ENCODE assay signal across 10 cellular contexts in the genomic region with DNA sequence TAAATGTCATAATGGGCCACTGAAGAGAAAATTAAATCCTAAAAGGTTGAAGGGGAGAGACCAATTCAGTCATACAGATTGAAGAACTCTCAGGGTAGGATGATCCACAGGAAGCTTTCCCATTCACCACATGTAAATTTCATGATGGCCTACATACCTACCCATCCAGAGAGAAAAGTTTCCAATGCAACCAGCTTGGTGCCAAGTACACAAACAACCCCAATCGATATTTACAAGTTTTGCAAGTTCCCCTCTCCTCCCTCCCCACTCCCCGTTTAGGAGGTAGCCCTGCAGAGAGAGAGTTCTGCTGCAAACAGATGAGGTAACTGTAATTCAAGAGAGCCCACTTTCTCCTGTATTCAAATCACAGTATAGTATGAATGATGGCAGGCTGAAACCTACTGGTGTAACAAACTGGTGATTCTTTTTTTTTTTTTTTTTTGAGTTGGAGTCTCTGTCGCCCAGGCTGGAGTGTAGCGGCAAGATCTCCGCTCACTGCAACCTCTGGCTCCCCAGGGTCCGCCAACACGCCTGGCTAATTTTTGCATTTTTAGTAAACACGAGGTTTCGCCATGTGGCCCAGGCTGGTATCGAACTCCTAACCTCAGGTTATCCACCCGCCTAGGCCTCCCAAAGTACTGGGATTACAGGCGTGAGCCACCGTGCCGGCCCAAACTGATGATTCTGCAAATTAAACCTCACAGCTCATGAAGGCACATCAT. TPM values are rescaled to one million over a fixed set of nuclear protein-coding genes. Genes with fewer than 3 reads are reported as not detected.
A peak's percentile ranks its signal among the peaks of the same experiment; 100 is the strongest.
DNase-seq lines count a peak whose midpoint lies in the region; ATAC-seq and TF ChIP-seq lines count a peak whose summit lies in the region.
"Had no signal": no experiment of that assay in that cellular context is flagged by ENCODE, and none has a peak within 500 bp of the region (broad histone marks: within the 10 kb centered on the region; RNA-seq: fewer than 3 reads in every experiment).

No MANE protein-coding gene starts in this region.

- peaks cover 22% of the 10 kb centered on the region for H3K36me3 Mint-ChIP-seq in activated CD4-positive, alpha-beta T cell treated with anti-CD3 and anti-CD28 coated beads, Interleukin-2, amount 10 ng/mL, durations not matched to agents 7 days and 5 days (ENCODE audit: low read depth)

- H3K9me2 ChIP-seq in OCI-LY1 (ENCODE audit: low read depth, low read length) = no peaks in the 10 kb centered on the region

- no peak overlapping the region for H2AK5ac ChIP-seq in trophoblast cell (ENCODE audit: low read length)

- no peak overlapping the region for H4K12ac ChIP-seq in trophoblast cell (ENCODE audit: low read depth, low read length)

- peaks cover 85% of the 10 kb centered on the region for H3K4me1 Mint-ChIP-seq in activated CD4-positive, alpha-beta T cell treated with anti-CD3 and anti-CD28 coated beads, Interleukin-2, amount 10 ng/mL, durations not matched to agents 7 days and 5 days

- no peaks in the 10 kb centered on the region for H4K20me1 ChIP-seq in OCI-LY1 (ENCODE audit: insufficient read depth, low read length)

- H3K4ac ChIP-seq in trophoblast cell (ENCODE audit: low read depth, low read length) = peak overlapping the region; percentile 53

- H3K36me3 ChIP-seq in OCI-LY1 (ENCODE audit: insufficient read depth, low read length) = no peaks in the 10 kb centered on the region
- H3K36me3 ChIP-seq in trophoblast cell (ENCODE audit: control insufficient read depth in 1 of 2, insufficient read depth in 2 of 2, low read length in 2 of 2) = no peaks in the 10 kb centered on the region

- WGBS in trophoblast cell (ENCODE audit: extremely low coverage, insufficient coverage, insufficient read length) = no CpG with 5 or more reads among the region's 14 CpGs

- DNase-seq in activated CD4-positive, alpha-beta T cell treated with anti-CD3 and anti-CD28 coated beads, Interleukin-2, amount 10 ng/mL, durations not matched to agents 7 days and 5 days = no peak
- no peak for DNase-seq in activated CD4-positive, alpha-beta T cell treated with anti-CD3 and anti-CD28 coated beads for 48 hours
- DNase-seq in trophoblast cell = no peak
- DNase-seq in Right ventricle myocardium superior = no peak
- no peak for DNase-seq in SW480 (ENCODE audit: low spot score)
- no peak for DNase-seq in mucosa of gallbladder (ENCODE audit: low spot score)
- DNase-seq: NCI-H226, nephron progenitor cell had no signal

- no peaks in the 10 kb centered on the region; the same call in 1 of the 2 replicates for H3F3A ChIP-seq in OCI-LY1 (ENCODE audit: insufficient read depth, low read length)

- H3K27ac ChIP-seq in OCI-LY1 (ENCODE audit: low read depth, low read length, poor library complexity, severe bottlenecking) = peak overlapping the region; percentile 97
- H3K27ac ChIP-seq in trophoblast cell (ENCODE audit: low read depth, low read length) = no peak overlapping the region

- no peak overlapping the region for H3K14ac ChIP-seq in trophoblast cell (ENCODE audit: low read length)

- no peak overlapping the region for H4K8ac ChIP-seq in trophoblast cell (ENCODE audit: low read depth, low read length)

- POLR2A ChIA-PET in activated CD4-positive, alpha-beta T cell treated with anti-CD3 and anti-CD28 coated beads, Interleukin-2, amount 10 ng/mL, durations not matched to agents 7 days and 5 days (lab: Charles Lee) = interaction anchor here (0.6 kb wide), 1 partner anchor 452 kb away, joined by 3 read pairs; no protein-coding TSS in a partner anchor

- H2AFZ ChIP-seq in OCI-LY1 (ENCODE audit: low read length) = no peak overlapping the region
- H2AFZ ChIP-seq in trophoblast cell (ENCODE audit: insufficient read depth, low read length, poor library complexity) = no peak overlapping the region

- H3K79me2 ChIP-seq in OCI-LY1 (ENCODE audit: insufficient read depth, low read length) (peaks cover 88% of the 10 kb centered on the region), trophoblast cell (ENCODE audit: control insufficient read depth, insufficient read depth, low read length, poor library complexity) (peaks cover 21% of the 10 kb centered on the region)

- H3K9me3 ChIP-seq in OCI-LY1 (ENCODE audit: low read length) = no peaks in the 10 kb centered on the region
- no peaks in the 10 kb centered on the region for H3K9me3 ChIP-seq in trophoblast cell (ENCODE audit: insufficient read depth, low read depth, low read length)

- no peak overlapping the region for H2BK120ac ChIP-seq in trophoblast cell (ENCODE audit: insufficient read depth, low read length, poor library complexity)

- CTCF ChIA-PET in activated CD4-positive, alpha-beta T cell treated with anti-CD3 and anti-CD28 coated beads, Interleukin-2, amount 10 ng/mL, durations not matched to agents 7 days and 5 days (lab: Charles Lee) = interaction anchor here (0.5 to 1.2 kb wide), 6 partner anchors 15 to 218 kb away, joined by 3 to 4 read pairs (median 3); partner anchors contain the start of gene FOXO1

- H3K27me3 ChIP-seq in OCI-LY1 (ENCODE audit: insufficient read depth, low read length) (no peaks in the 10 kb centered on the region), trophoblast cell (ENCODE audit: insufficient read depth, low read length) (no peaks in the 10 kb centered on the region)

- peak; percentile 48 for ATAC-seq in HG02571 (IDR thresholded peaks at IDR 0.05; ENCODE audit: unreplicated experiment)
- no peak for ATAC-seq in Right ventricle myocardium superior (ENCODE audit: poor library complexity)

- peak overlapping the region; percentile 45 for H4K91ac ChIP-seq in trophoblast cell (ENCODE audit: low read depth, low read length)

- peak overlapping the region; percentile 11 for H3K4me3 Mint-ChIP-seq in activated CD4-positive, alpha-beta T cell treated with anti-CD3 and anti-CD28 coated beads, Interleukin-2, amount 10 ng/mL, durations not matched to agents 7 days and 5 days
- H3K4me3 Mint-ChIP-seq: nephron progenitor cell had no signal

- H3K27ac Mint-ChIP-seq in activated CD4-positive, alpha-beta T cell treated with anti-CD3 and anti-CD28 coated beads, Interleukin-2, amount 10 ng/mL, durations not matched to agents 7 days and 5 days = peak overlapping the region; percentile 72
- H3K27ac Mint-ChIP-seq: nephron progenitor cell had no signal

- H3K18ac ChIP-seq in trophoblast cell (ENCODE audit: low read length) = no peak overlapping the region

- peak overlapping the region; percentile 49 for H3K9ac ChIP-seq in OCI-LY1 (ENCODE audit: low read length)
- H3K9ac ChIP-seq in trophoblast cell (ENCODE audit: low read length) = no peak overlapping the region

- H3K79me1 ChIP-seq in trophoblast cell (ENCODE audit: low read length) = peaks cover 16% of the 10 kb centered on the region

- no peak for TF ChIP-seq CTCF in OCI-LY1 (IDR thresholded peaks at IDR 0.05; ENCODE audit: low read length)

- peaks cover 5% of the 10 kb centered on the region for H3K9me3 Mint-ChIP-seq in activated CD4-positive, alpha-beta T cell treated with anti-CD3 and anti-CD28 coated beads, Interleukin-2, amount 10 ng/mL, durations not matched to agents 7 days and 5 days

- H3K4me2 ChIP-seq in OCI-LY1 (ENCODE audit: low read length) (peak overlapping the region; percentile 70), trophoblast cell (ENCODE audit: low read length) (no peak overlapping the region)

- H3K4me1 ChIP-seq in OCI-LY1 (ENCODE audit: insufficient read depth, low read length, severe bottlenecking) (peaks cover 98% of the 10 kb centered on the region), trophoblast cell (ENCODE audit: control insufficient read depth in 1 of 2, insufficient read depth in 2 of 2, low read length in 2 of 2) (peaks cover 21 to 30% of the 10 kb centered on the region in 2 experiments)

- H3K4me3 ChIP-seq in OCI-LY1 (ENCODE audit: low read depth, low read length, poor library complexity, severe bottlenecking) (peak overlapping the region; percentile 43), trophoblast cell (ENCODE audit: low read depth, low read length) (no peak overlapping the region)

- H3K27me3 Mint-ChIP-seq in activated CD4-positive, alpha-beta T cell treated with anti-CD3 and anti-CD28 coated beads, Interleukin-2, amount 10 ng/mL, durations not matched to agents 7 days and 5 days = no peaks in the 10 kb centered on the region

- intact Hi-C loops in Right ventricle myocardium superior (cut with DNase I) = no loop called here

- H2BK5ac ChIP-seq in trophoblast cell (ENCODE audit: low read depth, low read length, poor library complexity) = no peak overlapping the region

- no peak overlapping the region for H3K23ac ChIP-seq in trophoblast cell (ENCODE audit: low read length)

- no peak overlapping the region for H2BK12ac ChIP-seq in trophoblast cell (ENCODE audit: low read length)

RNA-seq across cellular contexts. Expression of gene FOXO1, which starts 14.4 kb away (rescaled TPM):
- total RNA-seq in activated CD4-positive, alpha-beta T cell treated with anti-CD3 and anti-CD28 coated beads, Interleukin-2, amount 10 ng/mL, durations not matched to agents 7 days and 5 days = 10 to 100 TPM; 40.3 to 46.5 TPM
- 22.6 and 23.1 TPM in 2 replicates for polyA plus RNA-seq in trophoblast cell (2013)
- total RNA-seq in Right ventricle myocardium superior (14.4 TPM), mucosa of gallbladder (24.9 TPM)
